Comparison of ENCODE assay signal across 8 cellular contexts in genomic region chr19:13115936-13116281, GRCh38. TPM values are rescaled to one million over a fixed set of nuclear protein-coding genes. Genes with fewer than 3 reads are reported as not detected.
DNase-seq lines count a peak whose midpoint lies in the region; ATAC-seq and TF ChIP-seq lines count a peak whose summit lies in the region.

No MANE protein-coding gene starts in this region.

- H3K36me3 ChIP-seq in GM06990 (ENCODE audit: control insufficient read depth, insufficient read depth, low read length) (peaks cover 12% of the 10 kb centered on the region), SJSA1 (peaks cover 62% of the 10 kb centered on the region), rectal smooth muscle tissue (ENCODE audit: control insufficient read depth, insufficient read depth, low read length) (no peaks in the 10 kb centered on the region)

- peak overlapping the region; percentile 97 for H3K4me3 ChIP-seq in GM06990 (replicated peaks; ENCODE audit: low read depth, low read length)
- peak overlapping the region; percentile 87 for H3K4me3 ChIP-seq in SJSA1
- H3K4me3 ChIP-seq in fibroblast of mammary gland (ENCODE audit: control insufficient read depth, low read depth, low read length): peak overlapping the region; percentile 98
- peak overlapping the region; percentile 95 for H3K4me3 ChIP-seq in rectal smooth muscle tissue (ENCODE audit: low read length)

- ATAC-seq in HG03175 (IDR thresholded peaks at IDR 0.05; ENCODE audit: unreplicated experiment): no peak
- ATAC-seq in HG02623 (IDR thresholded peaks at IDR 0.05; ENCODE audit: unreplicated experiment): no peak
- no peak for ATAC-seq in GM21423 (IDR thresholded peaks at IDR 0.05; ENCODE audit: unreplicated experiment)

- peak overlapping the region; percentile 49 for H3K9ac ChIP-seq in rectal smooth muscle tissue (ENCODE audit: low read length)

- TF ChIP-seq CTCF in GM06990 (IDR thresholded peaks at IDR 0.05; ENCODE audit: insufficient read depth, low read length, poor library complexity, severe bottlenecking) (no peak), fibroblast of mammary gland (conservative IDR thresholded peaks at IDR 0.05; ENCODE audit: control insufficient read depth, insufficient read depth, low read depth, low read length) (no peak)

- H3K27ac ChIP-seq in SJSA1 (peak overlapping the region; percentile 77), rectal smooth muscle tissue (ENCODE audit: low read depth, low read length) (no peak overlapping the region)

- H3K9me3 ChIP-seq in SJSA1 (replicated peaks): no peaks in the 10 kb centered on the region

- DNase-seq in GM06990 (ENCODE audit: extremely low read depth, insufficient read length) (no peak), SJSA1 (ENCODE audit: low read depth in 1 of 2, low spot score in 2 of 2) (no peak), fibroblast of mammary gland (ENCODE audit: low read depth) (peak; percentile 27), NCI-H1436 (lab: John Stamatoyannopoulos, UW) (no peak)

- H3K27me3 ChIP-seq in GM06990 (replicated peaks; ENCODE audit: control insufficient read depth, insufficient read depth, low read length) (no peaks in the 10 kb centered on the region), SJSA1 (replicated peaks) (no peaks in the 10 kb centered on the region), rectal smooth muscle tissue (ENCODE audit: control insufficient read depth, insufficient read depth, low read length) (no peaks in the 10 kb centered on the region)

- H3K4me1 ChIP-seq in SJSA1 (replicated peaks) (peaks cover 40% of the 10 kb centered on the region), rectal smooth muscle tissue (ENCODE audit: control insufficient read depth, insufficient read depth, low read length) (peaks cover 13% of the 10 kb centered on the region)

RNA-seq across cellular contexts. Expression of gene TRMT1, which starts 0.6 kb away (rescaled TPM):
- total RNA-seq in SJSA1 (2014; rRNA removed; shearing (Covaris generic)): 29.6 and 49.9 TPM in 2 replicates

RNA-seq across cellular contexts. Expression of gene NACC1, which starts 2.2 kb away (rescaled TPM):
- 48.9 and 75.9 TPM in 2 replicates for total RNA-seq in SJSA1 (2014; rRNA removed; shearing (Covaris generic))

RNA-seq across cellular contexts. Expression of gene LYL1, which starts 13.3 kb away (rescaled TPM):
- total RNA-seq in SJSA1 (2014; rRNA removed; shearing (Covaris generic)): not detected in 2 replicates

RNA-seq across cellular contexts. Expression of gene STX10, which starts 34.3 kb away (rescaled TPM):
- 106 and 125 TPM in 2 replicates for total RNA-seq in SJSA1 (2014; rRNA removed; shearing (Covaris generic))

RNA-seq across cellular contexts. Expression of gene IER2, which starts 34.3 kb away (rescaled TPM):
- total RNA-seq in SJSA1 (2014; rRNA removed; shearing (Covaris generic)): 12.3 and 25.5 TPM in 2 replicates
